ENCODE assay signal across 8 cellular contexts in genomic region chr18:23453657-23454011, GRCh38. TPM values are rescaled to one million over a fixed set of nuclear protein-coding genes. Genes with fewer than 3 reads are reported as not detected.
A peak's percentile ranks its signal among the peaks of the same experiment; 100 is the strongest.
DNase-seq lines count a peak whose midpoint lies in the region; ATAC-seq and TF ChIP-seq lines count a peak whose summit lies in the region.

No MANE protein-coding gene starts in this region.

- CTCF ChIA-PET in WTC11 (lab: Charles Lee), result interaction anchor here (0.6 to 1.9 kb wide), 5 partner anchors 11 to 322 kb away, joined by 3 to 6 read pairs (median 3); no protein-coding TSS in a partner anchor

- DNase-seq in GM03348 (ENCODE audit: low spot score), result peak; percentile 38
- no peak for DNase-seq in WTC11 (ENCODE audit: low spot score)
- peak; percentile 82 to 88 for DNase-seq in foreskin keratinocyte
- DNase-seq in omental fat pad (ENCODE audit: low spot score), result no peak
- DNase-seq in NCI-H2196 treated with DMSO at 0.1 percent for 48 hours (lab: John Stamatoyannopoulos, UW; ENCODE audit: unreplicated experiment), result no peak

- H3K4me1 ChIP-seq in foreskin keratinocyte, result peaks cover 5% of the 10 kb centered on the region

- H3K9me3 Mint-ChIP-seq in WTC11, result 0 out of 2 replicates have a peak, but pooled peaks cover 3% of the 10 kb centered on the region

- peak; percentile 7 for ATAC-seq in HG02885 (IDR thresholded peaks at IDR 0.05; ENCODE audit: poor library complexity, unreplicated experiment)
- ATAC-seq in WTC11, result no peak
- peak; percentile 83 for ATAC-seq in foreskin keratinocyte
- peak; percentile 57 for ATAC-seq in omental fat pad (ENCODE audit: low FRiP score)
- no peak for ATAC-seq in HG02610 (IDR thresholded peaks at IDR 0.05; ENCODE audit: unreplicated experiment)
- no peak for ATAC-seq in GM19467 (IDR thresholded peaks at IDR 0.05; ENCODE audit: unreplicated experiment)

- no peak overlapping the region; the same call in 1 of the 2 replicates for H3K27ac Mint-ChIP-seq in WTC11

- H3K4me3 Mint-ChIP-seq in WTC11, result peak overlapping the region; percentile 100

- no peak for TF ChIP-seq CTCF in WTC11 (IDR thresholded peaks at IDR 0.05)
- TF ChIP-seq CTCF in foreskin keratinocyte (conservative IDR thresholded peaks at IDR 0.05), result no peak
- TF ChIP-seq CTCF in omental fat pad (IDR thresholded peaks at IDR 0.05), result no peak

- peak overlapping the region; percentile 98 for H3K27ac ChIP-seq in foreskin keratinocyte

- peaks cover 21% of the 10 kb centered on the region for H3K4me1 Mint-ChIP-seq in WTC11

- H3K36me3 Mint-ChIP-seq in WTC11, result no peaks in the 10 kb centered on the region

- no peaks in the 10 kb centered on the region for H3K27me3 ChIP-seq in foreskin keratinocyte

- POLR2A ChIA-PET in WTC11 (lab: Charles Lee), result no interaction called here

- H3K27me3 Mint-ChIP-seq in WTC11 (ENCODE audit: low read depth), result no peaks in the 10 kb centered on the region

TF ChIP-seq in WTC11, 78 proteins besides CTCF, POLR2A, EP300 and RAD21:
- TF ChIP-seq ZNF532 (CRISPR knock-in tag; IDR thresholded peaks at IDR 0.05; ENCODE audit: borderline replicate concordance), result no peak
- no peak for TF ChIP-seq ZBTB21 (CRISPR knock-in tag; IDR thresholded peaks at IDR 0.05; ENCODE audit: borderline replicate concordance)
- TF ChIP-seq ATF6 (CRISPR knock-in tag; IDR thresholded peaks at IDR 0.05), result no peak
- TF ChIP-seq EMX1 (CRISPR knock-in tag; IDR thresholded peaks at IDR 0.05), result no peak
- TF ChIP-seq CREM (CRISPR knock-in tag; IDR thresholded peaks at IDR 0.05), result no peak
- no peak for TF ChIP-seq ZNF396 (CRISPR knock-in tag; IDR thresholded peaks at IDR 0.05; ENCODE audit: borderline replicate concordance)
- TF ChIP-seq KAT7 (CRISPR knock-in tag; IDR thresholded peaks at IDR 0.05; ENCODE audit: borderline replicate concordance), result no peak
- TF ChIP-seq TP53 (CRISPR knock-in tag; IDR thresholded peaks at IDR 0.05), result no peak
- TF ChIP-seq CREB1 (CRISPR knock-in tag; IDR thresholded peaks at IDR 0.05), result no peak

RNA-seq across cellular contexts. Expression of gene RIOK3, which starts 0.5 kb away (rescaled TPM):
- 19.4 to 23.6 TPM (median 23.1 TPM) in 3 replicates for total RNA-seq in WTC11 (2021)
- 48.7 and 54.3 TPM in 2 replicates for total RNA-seq in foreskin keratinocyte
- 17.5 and 17.8 TPM in 2 replicates for polyA plus RNA-seq in foreskin keratinocyte
- total RNA-seq in omental fat pad, result 10 to 100 TPM; 45.3 to 88.1 (median 65.3) TPM

RNA-seq across cellular contexts. Expression of gene RMC1, which starts 49.7 kb away (rescaled TPM):
- 15.6 to 17.1 TPM (median 17.0 TPM) in 3 replicates for total RNA-seq in WTC11 (2021)
- 21.9 and 27.8 TPM in 2 replicates for total RNA-seq in foreskin keratinocyte
- polyA plus RNA-seq in foreskin keratinocyte, result 17.9 and 22.5 TPM in 2 replicates
- total RNA-seq in omental fat pad, result 10 to 100 TPM; 19.7 to 30.6 (median 23.8) TPM

Comparison
In these comparisons a context has a peak if more than half of its experiments do, and no peak if none do; other contexts are left out.
1. DNase-seq: peak in GM03348 (single experiment) and foreskin keratinocyte (2 of 2); none in WTC11 (single experiment), omental fat pad (single experiment) and NCI-H2196 treated with DMSO at 0.1 percent for 48 hours (single experiment).
2. ATAC-seq: peak in HG02885 (single experiment), foreskin keratinocyte (single experiment) and omental fat pad (single experiment); none in WTC11 (single experiment), HG02610 (single experiment) and GM19467 (single experiment).